ENCODE assay signal across 8 cellular contexts in the genomic region with DNA sequence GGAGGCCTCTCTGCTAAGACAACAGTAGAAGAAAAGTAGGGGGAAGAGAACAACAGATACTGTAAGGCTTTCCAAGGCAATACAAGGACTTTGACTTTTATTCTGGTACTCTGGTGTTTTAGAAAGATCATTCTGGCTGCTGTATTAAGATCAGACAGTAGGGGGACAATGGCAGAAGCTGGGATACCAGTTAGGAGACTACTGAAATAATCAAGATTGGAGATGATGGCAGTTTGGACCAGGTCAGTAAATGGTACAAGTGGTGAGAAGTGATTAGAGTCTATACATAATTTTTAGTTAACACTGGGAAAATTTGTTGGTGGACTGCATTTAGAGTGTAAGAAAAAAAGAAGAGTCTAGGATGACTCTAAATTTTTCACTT.
DNase-seq lines count a peak whose midpoint lies in the region; ATAC-seq and TF ChIP-seq lines count a peak whose summit lies in the region.

No MANE protein-coding gene starts in this region.

- peaks cover 15% of the 10 kb centered on the region for H3K36me3 ChIP-seq in HAP-1 (replicated peaks)
- H3K36me3 ChIP-seq in Panc1 (ENCODE audit: control insufficient read depth, insufficient read depth, low read length): peaks cover 19% of the 10 kb centered on the region
- no peaks in the 10 kb centered on the region for H3K36me3 ChIP-seq in fibroblast of lung (ENCODE audit: control insufficient read depth, insufficient read depth, low read length)

- POLR2A ChIA-PET in Panc1 (lab: Charles Lee): no interaction called here

- H2AFZ ChIP-seq in fibroblast of lung (ENCODE audit: low read length): no peak overlapping the region

- intact Hi-C loops in Panc1 (cut with micrococcal nuclease; ENCODE audit: unreplicated experiment): no loop called here

- H3K9ac ChIP-seq in fibroblast of lung (ENCODE audit: insufficient read depth, low read length): no peak overlapping the region

- H3K4me3 Mint-ChIP-seq in stimulated activated naive CD8-positive, alpha-beta T cell treated with anti-CD3 and anti-CD28 coated beads, Interleukin-15, amount 100 ng/mL, for 72 hours: no peak overlapping the region

- ATAC-seq in Panc1 (0 out of 2 replicates have a peak, but pooled peaks have one; percentile 60), GM19397 (IDR thresholded peaks at IDR 0.05; ENCODE audit: unreplicated experiment) (no peak), GM19328 (IDR thresholded peaks at IDR 0.05; ENCODE audit: unreplicated experiment) (no peak)
- ATAC-seq in stimulated activated naive CD8-positive, alpha-beta T cell treated with anti-CD3 and anti-CD28 coated beads, Interleukin-15, amount 100 ng/mL, for 72 hours: peak; percentile 58

- no peak overlapping the region for H3K27ac ChIP-seq in Panc1 (ENCODE audit: low read length)
- no peak overlapping the region for H3K27ac ChIP-seq in fibroblast of lung (ENCODE audit: insufficient read depth, low read length)

- no peaks in the 10 kb centered on the region for H3K4me1 Mint-ChIP-seq in stimulated activated naive CD8-positive, alpha-beta T cell treated with anti-CD3 and anti-CD28 coated beads, Interleukin-15, amount 100 ng/mL, for 72 hours

- H3K9me3 ChIP-seq in HAP-1 (no peaks in the 10 kb centered on the region; the same call in 1 of the 2 replicates), Panc1 (ENCODE audit: control insufficient read depth, insufficient read depth, low read depth, low read length) (no peaks in the 10 kb centered on the region), fibroblast of lung (ENCODE audit: control insufficient read depth, insufficient read depth, low read depth, low read length) (no peaks in the 10 kb centered on the region)

- no peak overlapping the region for H3K4me2 ChIP-seq in fibroblast of lung (ENCODE audit: extremely low read depth, insufficient read depth, low read length)

- no peak overlapping the region for H3K4me3 ChIP-seq in HAP-1
- no peak overlapping the region for H3K4me3 ChIP-seq in Panc1 (ENCODE audit: low read depth in 2 of 2, low read length in 2 of 2)
- H3K4me3 ChIP-seq in fibroblast of lung (replicated peaks in 1 of 4; ENCODE audit: control extremely low read depth in 1 of 4, insufficient read depth in 1 of 4, low read depth in 3 of 4, low read length in 4 of 4): no peak overlapping the region

- H3K4me1 ChIP-seq in HAP-1: no peaks in the 10 kb centered on the region
- H3K4me1 ChIP-seq in Panc1 (ENCODE audit: control insufficient read depth, insufficient read depth, low read length): no peaks in the 10 kb centered on the region
- no peaks in the 10 kb centered on the region for H3K4me1 ChIP-seq in fibroblast of lung (ENCODE audit: control insufficient read depth, extremely low read depth, insufficient read depth, low read length)

- DNase-seq in DMS 273 (lab: John Stamatoyannopoulos, UW; ENCODE audit: unreplicated experiment) (peak; percentile 53), HAP-1 (ENCODE audit: low spot score in 2 of 2) (peak; percentile 17 to 37), Panc1 (ENCODE audit: low read depth, low spot score) (peak; percentile 10), fibroblast of lung (ENCODE audit: low read depth in 2 of 2) (peak; percentile 16 to 38)
- no peak for DNase-seq in stimulated activated naive CD8-positive, alpha-beta T cell treated with anti-CD3 and anti-CD28 coated beads, Interleukin-15, amount 100 ng/mL, for 72 hours
- no peak for DNase-seq in stimulated activated CD4-positive, alpha-beta T cell treated with anti-CD3 and anti-CD28 coated beads, Interleukin-15, amount 100 ng/mL, for 24 hours

- H3K27ac Mint-ChIP-seq in stimulated activated naive CD8-positive, alpha-beta T cell treated with anti-CD3 and anti-CD28 coated beads, Interleukin-15, amount 100 ng/mL, for 72 hours: no peak overlapping the region

- no peaks in the 10 kb centered on the region for H3K9me3 Mint-ChIP-seq in stimulated activated naive CD8-positive, alpha-beta T cell treated with anti-CD3 and anti-CD28 coated beads, Interleukin-15, amount 100 ng/mL, for 72 hours

- BruUV-seq in Panc1 (replicated peaks; lab: Mats Ljungman, UMichigan): no TSS peak

- CTCF ChIA-PET in Panc1 (lab: Charles Lee): interaction anchor here (0.6 kb wide), 2 partner anchors 32 to 42 kb away, joined by 4 read pairs; no protein-coding TSS in a partner anchor

- no peaks in the 10 kb centered on the region for H4K20me1 ChIP-seq in fibroblast of lung (ENCODE audit: control insufficient read depth, extremely low read depth, insufficient read depth, low read length)

- in situ Hi-C loops in HAP-1 (cut with MboI; ENCODE audit: low sequenced_read_pairs) (no loop called here), Panc1 (cut with HindIII; ENCODE audit: low pct_unique_long_range_greater_than_20kb, low sequenced_read_pairs) (no loop called here)

- no peaks in the 10 kb centered on the region for H3K27me3 ChIP-seq in HAP-1 (ENCODE audit: low read depth)
- no peaks in the 10 kb centered on the region for H3K27me3 ChIP-seq in Panc1 (ENCODE audit: control insufficient read depth, insufficient read depth, low read length)
- H3K27me3 ChIP-seq in fibroblast of lung (ENCODE audit: control insufficient read depth, insufficient read depth, low read length): no peaks in the 10 kb centered on the region

- H3K27me3 Mint-ChIP-seq in stimulated activated naive CD8-positive, alpha-beta T cell treated with anti-CD3 and anti-CD28 coated beads, Interleukin-15, amount 100 ng/mL, for 72 hours: no peaks in the 10 kb centered on the region

- TF ChIP-seq CTCF in Panc1 (IDR thresholded peaks at IDR 0.05) (peak; percentile 33; the same call in 1 of the 2 replicates), fibroblast of lung (conservative IDR thresholded peaks at IDR 0.05 in 1 of 2, IDR thresholded peaks at IDR 0.05 in 1 of 2; ENCODE audit: low read depth in 1 of 2, low read length in 2 of 2) (peak; percentile 56 to 67)

- no peaks in the 10 kb centered on the region for H3K79me2 ChIP-seq in fibroblast of lung (ENCODE audit: control insufficient read depth, insufficient read depth, low read length)

Comparison
In these comparisons a context has a peak if more than half of its experiments do, and no peak if none do; other contexts are left out.
1. DNase-seq: peak in DMS 273 (single experiment), HAP-1 (2 of 2), Panc1 (single experiment) and fibroblast of lung (2 of 2); none in stimulated activated naive CD8-positive, alpha-beta T cell treated with anti-CD3 and anti-CD28 coated beads, Interleukin-15, amount 100 ng/mL, for 72 hours (0 of 2) and stimulated activated CD4-positive, alpha-beta T cell treated with anti-CD3 and anti-CD28 coated beads, Interleukin-15, amount 100 ng/mL, for 24 hours (single experiment).
2. ATAC-seq: peak in Panc1 (single experiment) and stimulated activated naive CD8-positive, alpha-beta T cell treated with anti-CD3 and anti-CD28 coated beads, Interleukin-15, amount 100 ng/mL, for 72 hours (single experiment); none in GM19397 (single experiment) and GM19328 (single experiment).